In the genomic region with DNA sequence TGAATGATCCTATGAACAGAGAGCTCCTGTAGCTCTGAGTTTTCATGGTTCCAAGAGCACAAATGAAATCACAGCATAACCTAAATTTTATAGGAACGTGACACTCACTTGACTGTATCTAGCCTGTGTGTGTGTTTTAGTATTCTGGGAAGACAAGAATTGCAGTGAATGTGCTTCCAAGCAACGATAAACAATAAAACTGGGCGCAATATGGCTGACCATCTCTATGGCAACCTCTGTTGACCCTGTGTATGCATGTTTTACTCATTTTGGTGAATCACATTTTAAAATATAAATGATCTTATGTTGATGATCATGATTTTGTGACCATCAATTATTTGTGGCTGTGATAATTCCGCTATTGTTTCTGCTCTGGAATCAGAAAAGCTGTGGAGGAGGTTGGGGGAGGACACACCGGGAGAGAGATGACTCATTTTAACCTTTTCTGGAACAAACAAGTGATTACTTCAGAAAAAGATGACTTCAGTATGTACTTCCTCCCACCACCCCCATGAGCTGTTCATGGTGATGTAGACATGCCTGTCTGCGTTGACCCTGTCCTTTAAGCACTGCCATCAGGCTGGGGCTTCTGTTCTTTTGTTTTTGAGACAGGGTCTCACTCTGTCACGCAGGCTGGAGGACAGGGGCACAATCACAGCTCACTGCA, we compare ENCODE assay signal across 1 cellular context.
TF ChIP-seq lines count a peak whose summit lies in the region.

No MANE protein-coding gene starts in this region.

TF ChIP-seq in K562, 482 proteins besides CTCF, POLR2A, EP300 and RAD21:
- TF ChIP-seq SPI1 (IDR thresholded peaks at IDR 0.05; ENCODE audit: borderline replicate concordance, low read depth, low read length) (0 out of 2 replicates have a peak, but pooled peaks have one; percentile 8), SMARCA4 (IDR thresholded peaks at IDR 0.05) (0 out of 2 replicates have a peak, but pooled peaks have one; percentile 35), RBFOX2 (IDR thresholded peaks at IDR 0.05; ENCODE audit: low read depth, low read length) (no peak), EGR1 (conservative IDR thresholded peaks at IDR 0.05) (peak; percentile 21; the same call in 1 of the 2 replicates), SMARCE1 (IDR thresholded peaks at IDR 0.05) (0 out of 2 replicates have a peak, but pooled peaks have one; percentile 40), ARID1B (IDR thresholded peaks at IDR 0.05) (peak; percentile 45; the same call in 1 of the 2 replicates), JUND (IDR thresholded peaks at IDR 0.05; ENCODE audit: borderline replicate concordance, low read depth, low read length) (peak; percentile 80; the same call in 1 of the 2 replicates), JUND (tag; IDR thresholded peaks at IDR 0.05; ENCODE audit: borderline replicate concordance, low read depth, low read length) (peak; percentile 72; the same call in 2 of the 3 replicates), DPF2 (IDR thresholded peaks at IDR 0.05) (0 out of 2 replicates have a peak, but pooled peaks have one; percentile 18), JUN (IDR thresholded peaks at IDR 0.05; ENCODE audit: borderline replicate concordance, low read depth, low read length) (peak; percentile 69; the same call in 1 of the 2 replicates), JUN (CRISPR knock-in tag; IDR thresholded peaks at IDR 0.05; ENCODE audit: borderline replicate concordance) (no peak), FOSL1 (tag; conservative IDR thresholded peaks at IDR 0.05) (peak; percentile 80), ATF3 (IDR thresholded peaks at IDR 0.05) (peak; percentile 89), ATF3 (CRISPR knock-in tag; conservative IDR thresholded peaks at IDR 0.05) (no peak), DDX20 (tag; IDR thresholded peaks at IDR 0.05; ENCODE audit: low read depth) (no peak), RFX1 (IDR thresholded peaks at IDR 0.05) (peak; percentile 65)
- TF ChIP-seq, protein P1, sequence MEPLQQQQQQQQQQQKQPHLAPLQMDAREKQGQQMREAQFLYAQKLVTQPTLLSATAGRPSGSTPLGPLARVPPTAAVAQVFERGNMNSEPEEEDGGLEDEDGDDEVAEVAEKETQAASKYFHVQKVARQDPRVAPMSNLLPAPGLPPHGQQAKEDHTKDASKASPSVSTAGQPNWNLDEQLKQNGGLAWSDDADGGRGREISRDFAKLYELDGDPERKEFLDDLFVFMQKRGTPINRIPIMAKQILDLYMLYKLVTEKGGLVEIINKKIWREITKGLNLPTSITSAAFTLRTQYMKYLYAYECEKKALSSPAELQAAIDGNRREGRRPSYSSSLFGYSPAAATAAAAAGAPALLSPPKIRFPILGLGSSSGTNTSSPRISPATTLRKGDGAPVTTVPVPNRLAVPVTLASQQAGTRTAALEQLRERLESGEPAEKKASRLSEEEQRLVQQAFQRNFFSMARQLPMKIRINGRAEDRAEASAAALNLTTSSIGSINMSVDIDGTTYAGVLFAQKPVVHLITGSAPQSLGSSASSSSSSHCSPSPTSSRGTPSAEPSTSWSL (CRISPR knock-in tag; IDR thresholded peaks at IDR 0.05; ENCODE audit: borderline replicate concordance), result no peak
